8 cellular contexts compared by ENCODE assay signal in the genomic region with DNA sequence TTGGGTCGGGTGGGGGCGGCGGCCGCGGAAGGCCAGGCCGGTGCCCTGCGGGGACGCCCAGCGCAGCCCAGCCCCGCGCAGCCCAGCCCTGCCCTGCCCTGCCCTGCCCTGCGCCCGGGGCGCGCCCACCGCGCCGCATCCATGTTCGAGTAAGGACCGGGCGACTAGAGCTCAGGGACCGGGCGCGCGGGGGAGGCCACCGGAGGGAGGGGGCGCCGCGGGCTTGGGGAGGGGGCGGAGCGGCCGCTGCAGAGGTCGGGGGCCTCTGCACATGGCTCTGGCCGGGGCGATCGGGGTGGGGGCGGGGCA. TPM values are rescaled to one million over a fixed set of nuclear protein-coding genes. Genes with fewer than 3 reads are reported as not detected.
DNase-seq lines count a peak whose midpoint lies in the region; ATAC-seq, FAIRE-seq and TF ChIP-seq lines count a peak whose summit lies in the region.

No MANE protein-coding gene starts in this region.

- ATAC-seq in A549 (no peak), GM21360 (IDR thresholded peaks at IDR 0.05; ENCODE audit: unreplicated experiment) (no peak)

- H3K27ac ChIP-seq in A549 (peak overlapping the region; percentile 94 to 95), muscle layer of colon (ENCODE audit: low read depth, low read length) (peak overlapping the region; percentile 90)

- FAIRE-seq in A549 (lab: Jason Lieb, UNC) (no peak), bronchial epithelial cell (lab: Jason Lieb, UNC) (no peak)

- TF ChIP-seq CTCF in A549 (IDR thresholded peaks at IDR 0.05) (no peak), HFF-Myc (IDR thresholded peaks at IDR 0.05; ENCODE audit: low read depth, low read length, missing control alignments) (no peak), bronchial epithelial cell (IDR thresholded peaks at IDR 0.05; ENCODE audit: insufficient read depth, low read length, severe bottlenecking) (no peak)

- no peak overlapping the region for H3K9ac ChIP-seq in muscle layer of colon (ENCODE audit: low read length)

- H3K4me2 ChIP-seq in A549: peak overlapping the region; percentile 76

- H3K36me3 ChIP-seq in bronchial epithelial cell (ENCODE audit: control insufficient read depth, insufficient read depth, low read length): no peaks in the 10 kb centered on the region
- no peaks in the 10 kb centered on the region for H3K36me3 ChIP-seq in muscle layer of colon (ENCODE audit: insufficient read depth, low read length)

- TF ChIP-seq RAD21 in A549 (conservative IDR thresholded peaks at IDR 0.05 in 1 of 2, IDR thresholded peaks at IDR 0.05 in 1 of 2): no peak; a peak in 2 of 5 replicates

- no peaks in the 10 kb centered on the region for H3K27me3 ChIP-seq in bronchial epithelial cell (ENCODE audit: control insufficient read depth, insufficient read depth, low read length)
- H3K27me3 ChIP-seq in muscle layer of colon (ENCODE audit: control insufficient read depth in 1 of 2, insufficient read depth in 2 of 2, low read length in 2 of 2): no peaks in the 10 kb centered on the region

- no peak for TF ChIP-seq EP300 in A549 (IDR thresholded peaks at IDR 0.05)

- POLR2A ChIA-PET in A549 (lab: Yijun Ruan, JAX): interaction anchor here (0.6 to 2.5 kb wide), 14 partner anchors 9 to 745 kb away, joined by 3 to 20 read pairs (median 6); a partner anchor contains a TSS

- peak; percentile 46; the same call in 1 of the 2 replicates for TF ChIP-seq POLR2A in A549 (IDR thresholded peaks at IDR 0.05; ENCODE audit: low read length)

- WGBS in A549 (ENCODE audit: missing lambda C conversion rate): 0% methylated on average over 2 of the region's 37 CpGs

- peaks cover 80% of the 10 kb centered on the region for H3K4me1 ChIP-seq in A549
- peaks cover 39% of the 10 kb centered on the region for H3K4me1 ChIP-seq in muscle layer of colon (ENCODE audit: insufficient read depth, low read length)

- CTCF ChIA-PET in A549 (lab: Yijun Ruan, JAX): interaction anchor here (2.1 to 61.4 kb wide), 4 partner anchors 11 to 90 kb away, joined by 9 to 1860 read pairs (median 934); a partner anchor contains a TSS

- DNase-seq in A549 (ENCODE audit: low read depth in 1 of 2, low spot score in 1 of 2) (no peak), HFF-Myc (ENCODE audit: extremely low read depth, low read depth) (no peak), bronchial epithelial cell (ENCODE audit: low read depth) (no peak), medulla oblongata (ENCODE audit: extremely low spot score) (no peak), mesenteric fat pad (ENCODE audit: low spot score) (no peak), superior temporal gyrus (ENCODE audit: extremely low spot score) (no peak)

- no peaks in the 10 kb centered on the region for H3K9me3 ChIP-seq in A549
- H3K9me3 ChIP-seq in muscle layer of colon (ENCODE audit: low read length): no peaks in the 10 kb centered on the region

- H3K4me3 ChIP-seq in A549: peak overlapping the region; percentile 91
- peak overlapping the region; percentile 86 for H3K4me3 ChIP-seq in HFF-Myc (replicated peaks; ENCODE audit: low read depth, low read length)
- peak overlapping the region; percentile 66 for H3K4me3 ChIP-seq in bronchial epithelial cell (ENCODE audit: low read depth, low read length)
- peak overlapping the region; percentile 55 to 88 for H3K4me3 ChIP-seq in muscle layer of colon (ENCODE audit: low read depth in 1 of 2, low read length in 2 of 2)

TF ChIP-seq in A549, 52 proteins besides CTCF, POLR2A, EP300 and RAD21:
- no peak for TF ChIP-seq TP53 (CRISPR knock-in tag; IDR thresholded peaks at IDR 0.05)
- peak in 1 of 2 experiments; percentile 57; a peak in 1 of 5 replicates for TF ChIP-seq JUN (IDR thresholded peaks at IDR 0.05)

RNA-seq across cellular contexts. Expression of a gene that starts 0.2 kb away (rescaled TPM):
- 184 and 221 TPM in 2 replicates for polyA plus RNA-seq in A549 (2011; rRNA removed)
- 170 and 209 TPM in 2 replicates for polyA plus RNA-seq in A549 (2012; cell fraction: cytosol; rRNA removed)
- polyA plus RNA-seq in A549 (2012; cell fraction: nucleus; rRNA removed): 411 and 413 TPM in 2 replicates
- 104 to 131 TPM (median 128 TPM) in 3 replicates for polyA plus RNA-seq in A549 (2017; fragmentation: RNase III; extraction: RNeasy Plus Mini Kit Qiagen cat#74134 plus additional on column Dnase treatment)
- polyA minus RNA-seq in A549 (2011; rRNA and poly(A)+ RNA removed): 237 and 239 TPM in 2 replicates
- total RNA-seq in bronchial epithelial cell: 6.3 and 7.9 TPM in 2 replicates
- 76.8 TPM for total RNA-seq in mesenteric fat pad

RNA-seq across cellular contexts. Expression of a gene that starts 30.0 kb away (rescaled TPM):
- polyA plus RNA-seq in A549 (2011; rRNA removed) (11.0 and 12.8 TPM in 2 replicates), A549 (2017; fragmentation: RNase III; extraction: RNeasy Plus Mini Kit Qiagen cat#74134 plus additional on column Dnase treatment) (10.3 to 11.4 TPM (median 11.3 TPM) in 3 replicates)
- 14.1 and 15.1 TPM in 2 replicates for polyA plus RNA-seq in A549 (2012; cell fraction: cytosol; rRNA removed)
- 21.3 and 22.5 TPM in 2 replicates for polyA plus RNA-seq in A549 (2012; cell fraction: nucleus; rRNA removed)
- 7.9 and 12.7 TPM in 2 replicates for polyA minus RNA-seq in A549 (2011; rRNA and poly(A)+ RNA removed)
- total RNA-seq in bronchial epithelial cell (0.13 and 0.26 TPM in 2 replicates), mesenteric fat pad (17.3 TPM)

RNA-seq across cellular contexts. Expression of a gene that starts 36.3 kb away (rescaled TPM):
- polyA plus RNA-seq in A549 (2011; rRNA removed) (3.7 and 5.0 TPM in 2 replicates), A549 (2017; fragmentation: RNase III; extraction: RNeasy Plus Mini Kit Qiagen cat#74134 plus additional on column Dnase treatment) (1.9 to 2.2 TPM (median 2.0 TPM) in 3 replicates)
- polyA plus RNA-seq in A549 (2012; cell fraction: cytosol; rRNA removed): 1.2 and 1.4 TPM in 2 replicates
- polyA plus RNA-seq in A549 (2012; cell fraction: nucleus; rRNA removed): 1.2 and 1.7 TPM in 2 replicates
- 11.1 and 15.0 TPM in 2 replicates for polyA minus RNA-seq in A549 (2011; rRNA and poly(A)+ RNA removed)
- total RNA-seq in bronchial epithelial cell (1.2 and 1.8 TPM in 2 replicates), mesenteric fat pad (7.5 TPM)

RNA-seq across cellular contexts. Expression of a gene that starts 41.2 kb away (rescaled TPM):
- 0.08 and 0.09 TPM in 2 replicates for polyA plus RNA-seq in A549 (2011; rRNA removed)
- 0.04 TPM in 2 replicates for polyA plus RNA-seq in A549 (2012; cell fraction: cytosol; rRNA removed)
- 0.47 and 0.66 TPM in 2 replicates for polyA plus RNA-seq in A549 (2012; cell fraction: nucleus; rRNA removed)
- polyA plus RNA-seq in A549 (2017; fragmentation: RNase III; extraction: RNeasy Plus Mini Kit Qiagen cat#74134 plus additional on column Dnase treatment): 0.04 to 0.12 TPM (median 0.06 TPM) in 3 replicates
- polyA minus RNA-seq in A549 (2011; rRNA and poly(A)+ RNA removed): not detected in 2 replicates
- total RNA-seq in bronchial epithelial cell: not detected in 2 replicates
- 1.4 TPM for total RNA-seq in mesenteric fat pad

Comparison
In these comparisons a context has a peak if more than half of its experiments do, and no peak if none do; other contexts are left out.
1. RNA of a gene that starts 30.0 kb away (total RNA-seq): 17.3 TPM in mesenteric fat pad (single experiment); 0.13 to 0.26 TPM in bronchial epithelial cell; every median in the first group is over 10 times any median in the second.
2. Peak in every context shown above with its lines, with median percentiles within 50 percentile points of each other: H3K4me3 ChIP-seq.